ENCODE assay signal across 36 cellular contexts in the genomic region with DNA sequence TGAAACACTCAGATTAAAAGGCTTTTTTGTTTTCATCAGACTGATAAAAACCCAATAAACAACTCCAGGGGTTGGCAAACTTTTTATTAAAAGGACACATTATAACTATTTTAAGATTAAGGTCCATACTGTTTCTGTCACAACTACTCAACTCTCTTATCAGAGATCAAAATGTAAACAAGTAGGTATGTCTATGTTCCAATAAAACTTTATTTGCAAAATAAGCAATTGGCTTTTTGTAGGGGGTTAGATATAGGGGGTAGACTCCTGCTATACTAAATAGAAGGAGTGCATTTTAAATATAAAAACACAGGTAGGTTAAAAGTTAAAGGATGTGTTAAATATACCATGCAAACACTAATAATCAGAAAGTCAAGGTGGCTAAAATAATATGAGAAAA.
"Had no signal": no experiment of that assay in that cellular context is flagged by ENCODE, and none has a peak within 500 bp of the region (broad histone marks: within the 10 kb centered on the region; RNA-seq: fewer than 3 reads in every experiment).

No MANE protein-coding gene starts in this region.

- H3K4me1 Mint-ChIP-seq: activated B cell treated with CpG ODN at 0.5 μM for 24 hours; activated CD4-positive, alpha-beta T cell treated with anti-CD3 and anti-CD28 coated beads, Interleukin-2, amount 10 ng/mL, durations not matched to agents 24 days and 14 days; activated naive CD8-positive, alpha-beta T cell treated with anti-CD3 and anti-CD28 coated beads for 36 hours; activated T-helper 17 cell treated with anti-CD3 and anti-CD28 coated beads, Interleukin-2, amount 50 U/mL, for 72 hours had no signal

- H3K36me3 ChIP-seq: adrenal gland, brain microvascular endothelial cell, breast epithelium had no signal

- DNase-seq: activated B cell treated with CpG ODN at 0.5 μM for 24 hours; activated CD4-positive, alpha-beta memory T cell treated with anti-CD3 and anti-CD28 coated beads for 36 hours; activated CD4-positive, alpha-beta T cell treated with anti-CD3 and anti-CD28 coated beads for 4 hours; activated CD4-positive, alpha-beta T cell treated with anti-CD3 and anti-CD28 coated beads, Interleukin-2, amount 10 ng/mL, durations not matched to agents 24 days and 14 days; activated CD4-positive, alpha-beta T cell treated with anti-CD3 and anti-CD28 coated beads, Interleukin-2, amount 50 U/mL, for 1 hour; activated CD4-positive, alpha-beta T cell treated with anti-CD3 and anti-CD28 coated beads, Interleukin-2, amount 50 U/mL, for 4 hours; activated CD4-positive, CD25-positive, alpha-beta regulatory T cell treated with anti-CD3 and anti-CD28 coated beads, Interleukin-2, amount 50 U/mL, for 72 hours; activated CD8-positive, alpha-beta memory T cell treated with anti-CD3 and anti-CD28 coated beads, Interleukin-2, amount 50 U/mL, for 4 hours; activated CD8-positive, alpha-beta T cell treated with anti-CD3 and anti-CD28 coated beads for 36 hours; activated effector memory CD4-positive, alpha-beta T cell treated with anti-CD3 and anti-CD28 coated beads, Interleukin-2, amount 50 U/mL, for 16 hours; activated gamma-delta T cell treated with Interleukin-2 at 50 U/mL for 16 hours; activated naive CD4-positive, alpha-beta T cell; activated naive CD4-positive, alpha-beta T cell treated with anti-CD3 and anti-CD28 coated beads for 36 hours; activated naive CD4-positive, alpha-beta T cell treated with anti-CD3 and anti-CD28 coated beads, Interleukin-2, amount 50 U/mL, for 16 hours; activated naive CD8-positive, alpha-beta T cell treated with anti-CD3 and anti-CD28 coated beads for 36 hours; activated T-cell treated with anti-CD3 and anti-CD28 coated beads for 4 hours; activated T-cell treated with anti-CD3 and anti-CD28 coated beads, Interleukin-2, amount 50 U/mL, for 1 hour; activated T-cell treated with anti-CD3 and anti-CD28 coated beads, Interleukin-2, amount 50 U/mL, for 4 hours; activated T-cell treated with anti-CD3 and anti-CD28 coated beads, Interleukin-2, amount 50 U/mL, for 72 hours; adrenal gland; amniotic stem cell; aorta; body of pancreas; brain microvascular endothelial cell; central memory CD4-positive, alpha-beta T cell; T-helper 2 cell; T-helper 9 cell had no signal

- H3K9me3 ChIP-seq: adrenal gland, body of pancreas, breast epithelium had no signal

- H3K4me3 Mint-ChIP-seq: activated B cell treated with CpG ODN at 0.5 μM for 24 hours; activated CD4-positive, alpha-beta memory T cell treated with anti-CD3 and anti-CD28 coated beads for 36 hours; activated CD4-positive, alpha-beta T cell treated with anti-CD3 and anti-CD28 coated beads, Interleukin-2, amount 10 ng/mL, durations not matched to agents 24 days and 14 days; activated CD8-positive, alpha-beta T cell treated with anti-CD3 and anti-CD28 coated beads for 36 hours; activated naive CD4-positive, alpha-beta T cell treated with anti-CD3 and anti-CD28 coated beads for 36 hours; activated naive CD8-positive, alpha-beta T cell treated with anti-CD3 and anti-CD28 coated beads for 36 hours; activated T-cell treated with anti-CD3 and anti-CD28 coated beads, Interleukin-2, amount 50 U/mL, for 4 hours; activated T-cell treated with anti-CD3 and anti-CD28 coated beads, Interleukin-2, amount 50 U/mL, for 72 hours; activated T-helper 1 cell treated with anti-CD3 and anti-CD28 coated beads, Interleukin-12 subunit alpha, Interleukin-12 subunit beta, Interleukin-2, Interleukin-4 antibody, amounts not matched to agents 30 ng/mL and 10 ng/mL and 1 ng/mL, durations not matched to agents 14 hours and 24 hours and 36 hours; activated T-helper 17 cell treated with anti-CD3 and anti-CD28 coated beads, Interleukin-2, amount 50 U/mL, for 72 hours; T-helper 1 cell treated with Interleukin-12 subunit alpha and Interleukin-12 subunit beta and Interleukin-4 antibody, amounts not matched to agents 30 μg/mL and 1 μg/mL, for 36 hours; T-helper 2 cell treated with Interferon-gamma antibody and Interleukin-4, amounts not matched to agents 5 μg/mL and 100 μg/mL, for 36 hours had no signal

- ATAC-seq: activated CD8-positive, alpha-beta T cell treated with anti-CD3 and anti-CD28 coated beads for 36 hours; activated naive CD4-positive, alpha-beta T cell treated with anti-CD3 and anti-CD28 coated beads, Interleukin-2, amount 50 U/mL, for 72 hours; activated T-cell treated with anti-CD3 and anti-CD28 coated beads, Interleukin-2, amount 50 U/mL, for 4 hours; activated T-cell treated with anti-CD3 and anti-CD28 coated beads, Interleukin-2, amount 50 U/mL, for 72 hours; activated T-helper 17 cell treated with anti-CD3 and anti-CD28 coated beads, Interleukin-2, amount 50 U/mL, for 72 hours; body of pancreas had no signal

- FAIRE-seq: astrocyte, TTC549 had no signal

- H3K27me3 ChIP-seq: adrenal gland, body of pancreas, brain microvascular endothelial cell, breast epithelium had no signal

- H3K27ac Mint-ChIP-seq: activated B cell treated with CpG ODN at 0.5 μM for 24 hours; activated CD4-positive, alpha-beta memory T cell treated with anti-CD3 and anti-CD28 coated beads for 36 hours; activated CD4-positive, alpha-beta T cell treated with anti-CD3 and anti-CD28 coated beads, Interleukin-2, amount 10 ng/mL, durations not matched to agents 24 days and 14 days; activated CD8-positive, alpha-beta T cell treated with anti-CD3 and anti-CD28 coated beads for 36 hours; activated naive CD4-positive, alpha-beta T cell treated with anti-CD3 and anti-CD28 coated beads for 36 hours; activated naive CD8-positive, alpha-beta T cell treated with anti-CD3 and anti-CD28 coated beads for 36 hours; activated T-cell treated with anti-CD3 and anti-CD28 coated beads, Interleukin-2, amount 50 U/mL, for 72 hours; activated T-helper 1 cell treated with anti-CD3 and anti-CD28 coated beads, Interleukin-12 subunit alpha, Interleukin-12 subunit beta, Interleukin-2, Interleukin-4 antibody, amounts not matched to agents 30 ng/mL and 10 ng/mL and 1 ng/mL, durations not matched to agents 14 hours and 24 hours and 36 hours; activated T-helper 17 cell treated with anti-CD3 and anti-CD28 coated beads, Interleukin-2, amount 50 U/mL, for 72 hours; T-helper 1 cell treated with Interleukin-12 subunit alpha and Interleukin-12 subunit beta and Interleukin-4 antibody, amounts not matched to agents 30 μg/mL and 1 μg/mL, for 36 hours; T-helper 2 cell treated with Interferon-gamma antibody and Interleukin-4, amounts not matched to agents 5 μg/mL and 100 μg/mL, for 36 hours had no signal

- H3K9me3 Mint-ChIP-seq: activated B cell treated with CpG ODN at 0.5 μM for 24 hours; activated CD4-positive, alpha-beta memory T cell treated with anti-CD3 and anti-CD28 coated beads for 36 hours; activated CD4-positive, alpha-beta T cell treated with anti-CD3 and anti-CD28 coated beads, Interleukin-2, amount 10 ng/mL, durations not matched to agents 24 days and 14 days; activated CD8-positive, alpha-beta T cell treated with anti-CD3 and anti-CD28 coated beads for 36 hours; activated naive CD4-positive, alpha-beta T cell treated with anti-CD3 and anti-CD28 coated beads for 36 hours; activated naive CD4-positive, alpha-beta T cell treated with anti-CD3 and anti-CD28 coated beads, Interleukin-2, amount 50 U/mL, for 72 hours; activated naive CD8-positive, alpha-beta T cell treated with anti-CD3 and anti-CD28 coated beads for 36 hours; activated T-cell treated with anti-CD3 and anti-CD28 coated beads, Interleukin-2, amount 50 U/mL, for 4 hours; activated T-cell treated with anti-CD3 and anti-CD28 coated beads, Interleukin-2, amount 50 U/mL, for 72 hours; activated T-helper 1 cell treated with anti-CD3 and anti-CD28 coated beads, Interleukin-12 subunit alpha, Interleukin-12 subunit beta, Interleukin-2, Interleukin-4 antibody, amounts not matched to agents 30 ng/mL and 10 ng/mL and 1 ng/mL, durations not matched to agents 14 hours and 24 hours and 36 hours; activated T-helper 17 cell treated with anti-CD3 and anti-CD28 coated beads, Interleukin-2, amount 50 U/mL, for 72 hours; T-helper 1 cell treated with Interleukin-12 subunit alpha and Interleukin-12 subunit beta and Interleukin-4 antibody, amounts not matched to agents 30 μg/mL and 1 μg/mL, for 36 hours; T-helper 2 cell treated with Interferon-gamma antibody and Interleukin-4, amounts not matched to agents 5 μg/mL and 100 μg/mL, for 36 hours had no signal

- H3K27me3 Mint-ChIP-seq: activated B cell treated with CpG ODN at 0.5 μM for 24 hours; activated CD4-positive, alpha-beta memory T cell treated with anti-CD3 and anti-CD28 coated beads for 36 hours; activated CD4-positive, alpha-beta T cell treated with anti-CD3 and anti-CD28 coated beads, Interleukin-2, amount 10 ng/mL, durations not matched to agents 24 days and 14 days; activated CD8-positive, alpha-beta T cell treated with anti-CD3 and anti-CD28 coated beads for 36 hours; activated naive CD8-positive, alpha-beta T cell treated with anti-CD3 and anti-CD28 coated beads for 36 hours; activated T-helper 17 cell treated with anti-CD3 and anti-CD28 coated beads, Interleukin-2, amount 50 U/mL, for 72 hours had no signal

- H3K27ac ChIP-seq: adrenal gland, body of pancreas, brain microvascular endothelial cell, breast epithelium, VCaP had no signal

- H3K4me1 ChIP-seq: adrenal gland, body of pancreas, breast epithelium had no signal

- H3K36me3 Mint-ChIP-seq: activated CD4-positive, alpha-beta memory T cell treated with anti-CD3 and anti-CD28 coated beads for 36 hours; activated naive CD4-positive, alpha-beta T cell treated with anti-CD3 and anti-CD28 coated beads, Interleukin-2, amount 50 U/mL, for 72 hours had no signal

- H3K4me3 ChIP-seq: adrenal gland, body of pancreas, breast epithelium had no signal
